ENCODE assay signal across 21 cellular contexts in the genomic region with DNA sequence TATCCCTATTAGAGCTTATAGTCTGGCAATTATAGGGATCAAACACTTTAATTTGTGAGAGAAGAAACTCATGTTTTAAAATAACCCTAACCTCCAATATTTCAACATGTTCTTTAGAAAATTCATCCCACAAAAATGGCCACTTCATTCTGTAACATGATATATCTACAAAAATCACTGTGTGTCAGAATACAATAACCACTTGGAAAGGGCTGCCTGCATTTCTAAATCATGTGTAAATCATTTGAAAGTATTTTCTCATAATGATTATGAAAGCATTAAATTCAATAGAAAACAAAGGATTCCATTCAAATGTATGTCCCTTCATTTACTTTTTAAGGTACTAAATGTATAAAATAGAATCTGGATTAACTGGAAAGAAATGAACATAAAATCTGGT.
DNase-seq lines count a peak whose midpoint lies in the region; ATAC-seq and TF ChIP-seq lines count a peak whose summit lies in the region.
"Had no signal": no experiment of that assay in that cellular context is flagged by ENCODE, and none has a peak within 500 bp of the region (broad histone marks: within the 10 kb centered on the region; RNA-seq: fewer than 3 reads in every experiment).

No MANE protein-coding gene starts in this region.

- H3K4me2 ChIP-seq in mammary epithelial cell (ENCODE audit: insufficient read depth, low read depth, low read length), result no peak overlapping the region
- H3K4me2 ChIP-seq: BLaER1 treated with 17β-estradiol and CSF1 and Interleukin-3, amounts not matched to agents 10 nM and 100 nM; SK-N-SH had no signal

- H3K79me2 ChIP-seq in mammary epithelial cell (ENCODE audit: insufficient read depth, low read length), result peaks cover 80% of the 10 kb centered on the region

- H3K4me1 ChIP-seq in mammary epithelial cell (ENCODE audit: insufficient read depth, low read length) (peaks cover 3% of the 10 kb centered on the region), right lobe of liver (peaks cover 0 to 50% (median 13%) of the 10 kb centered on the region in 4 donors), lower lobe of right lung (no peaks in the 10 kb centered on the region)
- H3K4me1 ChIP-seq: BLaER1 treated with 17β-estradiol and CSF1 and Interleukin-3, amounts not matched to agents 10 nM and 100 nM; thyroid gland had no signal

- in situ Hi-C loops in mammary epithelial cell (cut with MboI; ENCODE audit: low sequenced_read_pairs in 2 of 2), result no loop called here
- in situ Hi-C loops in GM13977 (cut with MboI; ENCODE audit: low pct_unique_long_range_greater_than_20kb, low sequenced_read_pairs, unreplicated experiment), result no loop called here

- TF ChIP-seq POLR2A in right lobe of liver (IDR thresholded peaks at IDR 0.05), result no peak

- no peak overlapping the region for H3K4me3 ChIP-seq in mammary epithelial cell (replicated peaks in 1 of 3; ENCODE audit: insufficient read depth in 1 of 3, low read depth in 2 of 3, low read length in 3 of 3)
- no peak overlapping the region for H3K4me3 ChIP-seq in right lobe of liver
- no peak overlapping the region for H3K4me3 ChIP-seq in lower lobe of right lung
- H3K4me3 ChIP-seq: BLaER1 treated with 17β-estradiol and CSF1 and Interleukin-3, amounts not matched to agents 10 nM and 100 nM; coronary artery; thyroid gland had no signal

- H3K27me3 ChIP-seq in mammary epithelial cell (ENCODE audit: insufficient read depth, low read length), result no peaks in the 10 kb centered on the region
- H3K27me3 ChIP-seq in right lobe of liver, result no peaks in the 10 kb centered on the region
- H3K27me3 ChIP-seq in lower lobe of right lung (ENCODE audit: low read depth), result no peaks in the 10 kb centered on the region
- H3K27me3 ChIP-seq: BLaER1 treated with 17β-estradiol and CSF1 and Interleukin-3, amounts not matched to agents 10 nM and 100 nM; thyroid gland had no signal

- H3K27ac ChIP-seq in mammary epithelial cell (ENCODE audit: insufficient read depth, low read depth, low read length) (no peak overlapping the region), right lobe of liver (peak overlapping the region; percentile 17 to 58 (median 50)), lower lobe of right lung (no peak overlapping the region)
- H3K27ac ChIP-seq: BLaER1 treated with 17β-estradiol and CSF1 and Interleukin-3, amounts not matched to agents 10 nM and 100 nM; coronary artery; thyroid gland had no signal

- ATAC-seq in right lobe of liver, result no peak
- ATAC-seq in lower lobe of right lung, result no peak
- ATAC-seq: HCT116; stimulated activated memory B cell treated with anti-CD40 and anti-IgM and Interleukin-4, amounts not matched to agents 10 μg/mL and 1 μg/mL and 100 μg/mL, for 72 hours had no signal

- dilution Hi-C loops in mammary epithelial cell (cut with HindIII; ENCODE audit: low sequenced_read_pairs), result no loop called here

- no peak for TF ChIP-seq CTCF in mammary epithelial cell (conservative IDR thresholded peaks at IDR 0.05 in 1 of 2, IDR thresholded peaks at IDR 0.05 in 1 of 2; ENCODE audit: extremely low read depth in 1 of 2, insufficient read depth in 1 of 2, low read depth in 1 of 2, low read length in 2 of 2)
- TF ChIP-seq CTCF in right lobe of liver (IDR thresholded peaks at IDR 0.05), result no peak
- TF ChIP-seq CTCF in lower lobe of right lung (IDR thresholded peaks at IDR 0.05), result no peak
- TF ChIP-seq CTCF in GM13977 (IDR thresholded peaks at IDR 0.05; ENCODE audit: extremely low read depth, insufficient read depth, missing control alignments), result no peak

- H3K36me3 ChIP-seq in mammary epithelial cell (ENCODE audit: insufficient read depth, low read length) (peaks cover 2% of the 10 kb centered on the region), right lobe of liver (no peaks in the 10 kb centered on the region), lower lobe of right lung (no peaks in the 10 kb centered on the region)
- H3K36me3 ChIP-seq: BLaER1 treated with 17β-estradiol and CSF1 and Interleukin-3, amounts not matched to agents 10 nM and 100 nM; thyroid gland had no signal

- intact Hi-C loops in mammary epithelial cell (cut with micrococcal nuclease), result no loop called here
- intact Hi-C loops in right lobe of liver (cut with DNase I), result no loop called here
- intact Hi-C loops in lower lobe of right lung (cut with DNase I), result no loop called here

- DNase-seq in AG20443 (ENCODE audit: low spot score) (peak; percentile 41), HT1080 (ENCODE audit: low read depth) (peak; percentile 44), mammary epithelial cell (peak; percentile 49), right lobe of liver (no peak), cortex of kidney (lab: John Stamatoyannopoulos, UW) (no peak), NCI-H2227 (lab: John Stamatoyannopoulos, UW; ENCODE audit: unreplicated experiment) (no peak), lower lobe of right lung (no peak), GM13977 (ENCODE audit: low spot score) (no peak)
- DNase-seq: activated effector memory CD4-positive, alpha-beta T cell treated with anti-CD3 and anti-CD28 coated beads, Interleukin-2, amount 50 U/mL, for 16 hours; aorta; DMS 273 treated with DMSO at 0.1 percent for 48 hours; mesendoderm; nephron progenitor cell; SK-N-SH; stimulated activated CD4-positive, alpha-beta T cell treated with anti-CD3 and anti-CD28 coated beads, Interleukin-12 subunit alpha, Interleukin-12 subunit beta, amount 100 ng/mL, for 4 hours; T1000; thyroid gland had no signal

- CTCF ChIA-PET in mammary epithelial cell (lab: Charles Lee; ENCODE audit: low non-redundant PET), result no interaction called here

- BruUV-seq in mammary epithelial cell (replicated peaks; lab: Mats Ljungman, UMichigan), result no TSS peak

- H2AFZ ChIP-seq in mammary epithelial cell (ENCODE audit: low read depth, low read length), result no peak overlapping the region

- no peak overlapping the region for H3K9ac ChIP-seq in mammary epithelial cell (ENCODE audit: insufficient read depth, low read length)
- H3K9ac ChIP-seq: BLaER1 treated with 17β-estradiol and CSF1 and Interleukin-3, amounts not matched to agents 10 nM and 100 nM; SK-N-SH had no signal

- H3K9me3 ChIP-seq in mammary epithelial cell (replicated peaks; ENCODE audit: insufficient read depth, low read length), result no peaks in the 10 kb centered on the region
- H3K9me3 ChIP-seq in right lobe of liver, result no peaks in the 10 kb centered on the region
- no peaks in the 10 kb centered on the region for H3K9me3 ChIP-seq in lower lobe of right lung
- H3K9me3 ChIP-seq: BLaER1 treated with 17β-estradiol and CSF1 and Interleukin-3, amounts not matched to agents 10 nM and 100 nM; SK-N-SH; thyroid gland had no signal

- no peaks in the 10 kb centered on the region for H4K20me1 ChIP-seq in mammary epithelial cell (ENCODE audit: insufficient read depth, low read length)
- H4K20me1 ChIP-seq: BLaER1 treated with 17β-estradiol and CSF1 and Interleukin-3, amounts not matched to agents 10 nM and 100 nM had no signal

Comparison
In these comparisons a context has a peak if more than half of its experiments do, and no peak if none do; other contexts are left out.
1. DNase-seq: peak in AG20443 (single experiment), HT1080 (single experiment) and mammary epithelial cell (single experiment); none in right lobe of liver (0 of 3), cortex of kidney (single experiment), NCI-H2227 (single experiment), lower lobe of right lung (single experiment) and GM13977 (single experiment).
2. H3K27ac ChIP-seq: peak in right lobe of liver (3 of 3); none in mammary epithelial cell (single experiment) and lower lobe of right lung (single experiment).